Comparison of ENCODE assay signal across 16 cellular contexts in genomic region chr18:42155024-42155423, GRCh38.
DNase-seq lines count a peak whose midpoint lies in the region; ATAC-seq and TF ChIP-seq lines count a peak whose summit lies in the region.
"Had no signal": no experiment of that assay in that cellular context is flagged by ENCODE, and none has a peak within 500 bp of the region (broad histone marks: within the 10 kb centered on the region; RNA-seq: fewer than 3 reads in every experiment).

No MANE protein-coding gene starts in this region.

- no peak overlapping the region for H3K27ac ChIP-seq in sigmoid colon
- H3K27ac ChIP-seq: 22Rv1; BLaER1 treated with 17β-estradiol and CSF1 and Interleukin-3, amounts not matched to agents 10 nM and 100 nM had no signal

- no peaks in the 10 kb centered on the region for H3K27me3 ChIP-seq in sigmoid colon
- H3K27me3 ChIP-seq: BLaER1 treated with 17β-estradiol and CSF1 and Interleukin-3, amounts not matched to agents 10 nM and 100 nM had no signal

- H3K4me3 Mint-ChIP-seq in neural crest cell: no peak overlapping the region
- H3K4me3 Mint-ChIP-seq in activated naive CD8-positive, alpha-beta T cell treated with anti-CD3 and anti-CD28 coated beads, Interleukin-2, amount 50 U/mL, for 24 hours: no peak overlapping the region

- H3K27ac Mint-ChIP-seq in neural crest cell (ENCODE audit: unreplicated experiment): peak overlapping the region; percentile 75
- no peak overlapping the region for H3K27ac Mint-ChIP-seq in activated naive CD8-positive, alpha-beta T cell treated with anti-CD3 and anti-CD28 coated beads, Interleukin-2, amount 50 U/mL, for 24 hours

- intact Hi-C loops in sigmoid colon (cut with DNase I): no loop called here

- no peaks in the 10 kb centered on the region for H3K9me3 ChIP-seq in sigmoid colon
- H3K9me3 ChIP-seq: BLaER1 treated with 17β-estradiol and CSF1 and Interleukin-3, amounts not matched to agents 10 nM and 100 nM had no signal

- TF ChIP-seq CTCF in neural crest cell (conservative IDR thresholded peaks at IDR 0.05) (no peak), sigmoid colon (IDR thresholded peaks at IDR 0.05) (no peak)

- H3K36me3 Mint-ChIP-seq in neural crest cell (ENCODE audit: low read depth): no peaks in the 10 kb centered on the region
- no peaks in the 10 kb centered on the region for H3K36me3 Mint-ChIP-seq in activated naive CD8-positive, alpha-beta T cell treated with anti-CD3 and anti-CD28 coated beads, Interleukin-2, amount 50 U/mL, for 24 hours (ENCODE audit: low read depth)

- no peaks in the 10 kb centered on the region for H3K36me3 ChIP-seq in sigmoid colon
- H3K36me3 ChIP-seq: BLaER1 treated with 17β-estradiol and CSF1 and Interleukin-3, amounts not matched to agents 10 nM and 100 nM had no signal

- ATAC-seq in activated naive CD8-positive, alpha-beta T cell treated with anti-CD3 and anti-CD28 coated beads, Interleukin-2, amount 50 U/mL, for 24 hours: no peak

- TF ChIP-seq EP300 in sigmoid colon (IDR thresholded peaks at IDR 0.05): no peak

- H3K27me3 Mint-ChIP-seq in neural crest cell (ENCODE audit: low read depth): no peaks in the 10 kb centered on the region
- no peaks in the 10 kb centered on the region for H3K27me3 Mint-ChIP-seq in activated naive CD8-positive, alpha-beta T cell treated with anti-CD3 and anti-CD28 coated beads, Interleukin-2, amount 50 U/mL, for 24 hours

- TF ChIP-seq POLR2A in sigmoid colon (IDR thresholded peaks at IDR 0.05): no peak

- H3K9me3 Mint-ChIP-seq in neural crest cell: peaks cover 8% of the 10 kb centered on the region
- no peaks in the 10 kb centered on the region for H3K9me3 Mint-ChIP-seq in activated naive CD8-positive, alpha-beta T cell treated with anti-CD3 and anti-CD28 coated beads, Interleukin-2, amount 50 U/mL, for 24 hours

- H3K4me1 ChIP-seq in sigmoid colon: no peaks in the 10 kb centered on the region
- H3K4me1 ChIP-seq: BLaER1 treated with 17β-estradiol and CSF1 and Interleukin-3, amounts not matched to agents 10 nM and 100 nM had no signal

- H3K4me1 Mint-ChIP-seq in neural crest cell: no peaks in the 10 kb centered on the region
- no peaks in the 10 kb centered on the region for H3K4me1 Mint-ChIP-seq in activated naive CD8-positive, alpha-beta T cell treated with anti-CD3 and anti-CD28 coated beads, Interleukin-2, amount 50 U/mL, for 24 hours

- no peak overlapping the region for H3K4me3 ChIP-seq in sigmoid colon
- H3K4me3 ChIP-seq: BLaER1 treated with 17β-estradiol and CSF1 and Interleukin-3, amounts not matched to agents 10 nM and 100 nM had no signal

- peak; percentile 24 for DNase-seq in NCI-H1694 treated with DMSO at 0.1 percent for 48 hours (lab: John Stamatoyannopoulos, UW)
- DNase-seq in NCI-H1694 (lab: John Stamatoyannopoulos, UW): no peak
- peak; percentile 75 for DNase-seq in NCI-H2171 treated with DMSO at 0.1 percent for 48 hours (lab: John Stamatoyannopoulos, UW)
- DNase-seq in SK-N-DZ (ENCODE audit: low spot score): peak; percentile 88
- DNase-seq in neural crest cell (ENCODE audit: low read depth, low spot score): no peak
- no peak for DNase-seq in sigmoid colon
- DNase-seq in stimulated activated CD4-positive, alpha-beta T cell treated with anti-CD3 and anti-CD28 coated beads, Interleukin-1b, Interleukin-23, amount 100 ng/mL, for 48 hours: no peak
- no peak for DNase-seq in activated naive CD8-positive, alpha-beta T cell treated with anti-CD3 and anti-CD28 coated beads, Interleukin-2, amount 50 U/mL, for 24 hours
- DNase-seq: KG1; NCI-H1092; NCI-H2029; NK-92 treated with Interleukin-12 subunit alpha and Interleukin-12 subunit beta, amount 100 ng/mL, for 24 hours; OCI-M1; RPMI8226 had no signal

Comparison
In these comparisons a context has a peak if more than half of its experiments do, and no peak if none do; other contexts are left out.
1. DNase-seq: peak in NCI-H1694 treated with DMSO at 0.1 percent for 48 hours (single experiment), NCI-H2171 treated with DMSO at 0.1 percent for 48 hours (single experiment) and SK-N-DZ (single experiment); none in NCI-H1694 (single experiment), neural crest cell (single experiment), sigmoid colon (single experiment), stimulated activated CD4-positive, alpha-beta T cell treated with anti-CD3 and anti-CD28 coated beads, Interleukin-1b, Interleukin-23, amount 100 ng/mL, for 48 hours (single experiment) and activated naive CD8-positive, alpha-beta T cell treated with anti-CD3 and anti-CD28 coated beads, Interleukin-2, amount 50 U/mL, for 24 hours (single experiment).